ENCODE assay signal across 24 cellular contexts in the genomic region with DNA sequence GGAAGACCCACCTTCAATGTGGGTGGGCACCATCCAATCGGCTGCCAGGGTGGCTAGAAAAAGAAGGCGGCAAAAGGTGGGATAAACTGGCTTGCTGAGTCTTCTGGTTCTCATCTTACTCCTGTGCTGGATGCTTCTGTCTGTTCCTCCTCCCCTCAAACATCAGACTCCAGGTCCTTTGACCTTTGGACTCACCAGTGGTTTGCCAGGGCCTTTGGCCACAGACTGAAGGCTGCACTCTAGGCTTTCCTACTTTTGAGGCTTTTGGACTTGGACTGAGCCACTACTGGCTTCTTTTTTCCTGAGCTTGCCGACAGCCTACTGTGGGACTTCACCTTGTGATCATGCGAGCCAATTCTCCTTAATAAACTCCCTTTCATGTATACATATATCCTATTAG. TPM values are rescaled to one million over a fixed set of nuclear protein-coding genes. Genes with fewer than 3 reads are reported as not detected.
"Had no signal": no experiment of that assay in that cellular context is flagged by ENCODE, and none has a peak within 500 bp of the region (broad histone marks: within the 10 kb centered on the region; RNA-seq: fewer than 3 reads in every experiment).

No MANE protein-coding gene starts in this region.

- H3K4me1 Mint-ChIP-seq: activated CD4-positive, alpha-beta T cell treated with anti-CD3 and anti-CD28 coated beads, Interleukin-2, amount 10 ng/mL, durations not matched to agents 7 days and 5 days; brain had no signal

- H3K27me3 ChIP-seq: cardiac muscle cell had no signal

- H3K4me3 ChIP-seq: cardiac muscle cell had no signal

- H3K36me3 ChIP-seq: cardiac muscle cell had no signal

- H3K4me3 Mint-ChIP-seq: activated CD4-positive, alpha-beta memory T cell treated with anti-CD3 and anti-CD28 coated beads for 36 hours; activated CD4-positive, alpha-beta T cell treated with anti-CD3 and anti-CD28 coated beads, Interleukin-2, amount 10 ng/mL, durations not matched to agents 7 days and 5 days; activated naive CD8-positive, alpha-beta T cell; activated T-cell treated with anti-CD3 and anti-CD28 coated beads, Interleukin-2, amount 50 U/mL, for 4 hours; brain had no signal

- H3K36me3 Mint-ChIP-seq: activated CD4-positive, alpha-beta memory T cell treated with anti-CD3 and anti-CD28 coated beads for 36 hours; activated naive CD8-positive, alpha-beta T cell; brain had no signal

- H3K27ac Mint-ChIP-seq: activated CD4-positive, alpha-beta memory T cell treated with anti-CD3 and anti-CD28 coated beads for 36 hours; activated CD4-positive, alpha-beta T cell treated with anti-CD3 and anti-CD28 coated beads, Interleukin-2, amount 10 ng/mL, durations not matched to agents 7 days and 5 days; activated naive CD8-positive, alpha-beta T cell; brain had no signal

- ATAC-seq: activated T-cell treated with anti-CD3 and anti-CD28 coated beads, Interleukin-2, amount 50 U/mL, for 4 hours had no signal

- DNase-seq: activated CD4-positive, alpha-beta memory T cell treated with anti-CD3 and anti-CD28 coated beads for 36 hours; activated CD4-positive, alpha-beta T cell treated with anti-CD3 and anti-CD28 coated beads, Interleukin-2, amount 10 ng/mL, durations not matched to agents 7 days and 5 days; activated CD4-positive, CD25-positive, alpha-beta regulatory T cell; activated CD8-positive, alpha-beta memory T cell treated with anti-CD3 and anti-CD28 coated beads for 24 hours; activated effector memory CD4-positive, alpha-beta T cell treated with anti-CD3 and anti-CD28 coated beads, Interleukin-2, amount 50 U/mL, for 16 hours; activated naive CD4-positive, alpha-beta T cell treated with Interleukin-2 at 50 U/mL for 16 hours; activated T-cell treated with anti-CD3 and anti-CD28 coated beads, Interleukin-2, amount 50 U/mL, for 4 hours; amygdala; Karpas-422; MM.1S; NCI-H1105; NCI-H1436; NCI-H1694 treated with DMSO at 0.1 percent for 48 hours; NCI-H2029 treated with DMSO at 0.1 percent for 48 hours; NCI-H510A treated with DMSO at 0.1 percent for 48 hours; NCI-H69; SHP77 treated with DMSO at 0.1 percent for 48 hours; T-helper 2 cell; T1000 had no signal

- H3K27ac ChIP-seq: cardiac muscle cell, VCaP had no signal

- H3K9me3 Mint-ChIP-seq: activated CD4-positive, alpha-beta memory T cell treated with anti-CD3 and anti-CD28 coated beads for 36 hours; activated CD4-positive, alpha-beta T cell treated with anti-CD3 and anti-CD28 coated beads, Interleukin-2, amount 10 ng/mL, durations not matched to agents 7 days and 5 days had no signal

- H3K27me3 Mint-ChIP-seq: brain had no signal

RNA-seq across cellular contexts. Expression of gene VCAM1, which starts 55.9 kb away (rescaled TPM):
- total RNA-seq: activated CD4-positive, alpha-beta memory T cell treated with anti-CD3 and anti-CD28 coated beads for 36 hours; activated CD4-positive, alpha-beta T cell treated with anti-CD3 and anti-CD28 coated beads, Interleukin-2, amount 10 ng/mL, durations not matched to agents 7 days and 5 days; SK-MEL-5 had no signal
